ENCODE assay signal across 13 cellular contexts in genomic region chr19:5963855-5964254, GRCh38. TPM values are rescaled to one million over a fixed set of nuclear protein-coding genes. Genes with fewer than 3 reads are reported as not detected.
DNase-seq lines count a peak whose midpoint lies in the region; ATAC-seq and TF ChIP-seq lines count a peak whose summit lies in the region.
"Had no signal": no experiment of that assay in that cellular context is flagged by ENCODE, and none has a peak within 500 bp of the region (broad histone marks: within the 10 kb centered on the region; RNA-seq: fewer than 3 reads in every experiment).

No MANE protein-coding gene starts in this region.

- POLR2A ChIA-PET in WTC11 (lab: Charles Lee) = no interaction called here
- POLR2A ChIA-PET in HEK293T (lab: Yijun Ruan, JAX) = no interaction called here

- peak overlapping the region; percentile 63 for H3K27ac Mint-ChIP-seq in activated CD8-positive, alpha-beta memory T cell treated with anti-CD3 and anti-CD28 coated beads, Interleukin-2, amount 10 ng/mL, durations not matched to agents 7 days and 5 days
- H3K27ac Mint-ChIP-seq in WTC11 = peak overlapping the region; percentile 41; the same call in 1 of the 2 replicates
- H3K27ac Mint-ChIP-seq in stimulated activated effector memory CD8-positive, alpha-beta T cell treated with anti-CD3 and anti-CD28 coated beads, Interleukin-12 subunit alpha, Interleukin-12 subunit beta, amount 100 ng/mL, for 72 hours = peak overlapping the region; percentile 90

- no peak overlapping the region for H3K4me3 ChIP-seq in esophagus muscularis mucosa
- H3K4me3 ChIP-seq: neural progenitor cell had no signal

- H3K9me3 ChIP-seq in esophagus muscularis mucosa = no peaks in the 10 kb centered on the region

- ATAC-seq in activated CD8-positive, alpha-beta memory T cell treated with anti-CD3 and anti-CD28 coated beads, Interleukin-2, amount 10 ng/mL, durations not matched to agents 7 days and 5 days = no peak
- no peak for ATAC-seq in WTC11
- no peak for ATAC-seq in stimulated activated effector memory CD8-positive, alpha-beta T cell treated with anti-CD3 and anti-CD28 coated beads, Interleukin-12 subunit alpha, Interleukin-12 subunit beta, amount 100 ng/mL, for 72 hours
- ATAC-seq in HG03442 (IDR thresholded peaks at IDR 0.05; ENCODE audit: unreplicated experiment) = no peak
- ATAC-seq: Panc1 had no signal

- TF ChIP-seq CTCF in WTC11 (IDR thresholded peaks at IDR 0.05) (no peak), esophagus muscularis mucosa (IDR thresholded peaks at IDR 0.05) (no peak)

- no peaks in the 10 kb centered on the region for H3K27me3 Mint-ChIP-seq in activated CD8-positive, alpha-beta memory T cell treated with anti-CD3 and anti-CD28 coated beads, Interleukin-2, amount 10 ng/mL, durations not matched to agents 7 days and 5 days
- no peaks in the 10 kb centered on the region for H3K27me3 Mint-ChIP-seq in WTC11 (ENCODE audit: low read depth)

- no peaks in the 10 kb centered on the region for H3K27me3 ChIP-seq in esophagus muscularis mucosa
- H3K27me3 ChIP-seq: neural progenitor cell had no signal

- no peak overlapping the region for H3K4me3 Mint-ChIP-seq in activated CD8-positive, alpha-beta memory T cell treated with anti-CD3 and anti-CD28 coated beads, Interleukin-2, amount 10 ng/mL, durations not matched to agents 7 days and 5 days
- no peak overlapping the region for H3K4me3 Mint-ChIP-seq in WTC11
- H3K4me3 Mint-ChIP-seq in stimulated activated effector memory CD8-positive, alpha-beta T cell treated with anti-CD3 and anti-CD28 coated beads, Interleukin-12 subunit alpha, Interleukin-12 subunit beta, amount 100 ng/mL, for 72 hours = no peak overlapping the region
- H3K4me3 Mint-ChIP-seq: neural progenitor cell had no signal

- peaks cover 96 to 100% (median 99%) of the 10 kb centered on the region in 4 donors for H3K4me1 ChIP-seq in esophagus muscularis mucosa

- peak overlapping the region; percentile 79 to 85 (median 84) for H3K27ac ChIP-seq in esophagus muscularis mucosa (replicated peaks in 1 of 4)
- H3K27ac ChIP-seq: neural progenitor cell had no signal

- WGBS in esophagus muscularis mucosa = 86% methylated on average over 5 of the region's 7 CpGs

- H3K36me3 Mint-ChIP-seq in activated CD8-positive, alpha-beta memory T cell treated with anti-CD3 and anti-CD28 coated beads, Interleukin-2, amount 10 ng/mL, durations not matched to agents 7 days and 5 days = peaks cover 2% of the 10 kb centered on the region
- no peaks in the 10 kb centered on the region for H3K36me3 Mint-ChIP-seq in WTC11
- peaks cover 34% of the 10 kb centered on the region for H3K36me3 Mint-ChIP-seq in stimulated activated effector memory CD8-positive, alpha-beta T cell treated with anti-CD3 and anti-CD28 coated beads, Interleukin-12 subunit alpha, Interleukin-12 subunit beta, amount 100 ng/mL, for 72 hours
- H3K36me3 Mint-ChIP-seq: neural progenitor cell had no signal

- intact Hi-C loops in esophagus muscularis mucosa (cut with DNase I) = no loop called here

- H3K9me3 Mint-ChIP-seq in activated CD8-positive, alpha-beta memory T cell treated with anti-CD3 and anti-CD28 coated beads, Interleukin-2, amount 10 ng/mL, durations not matched to agents 7 days and 5 days (ENCODE audit: low read depth) = no peaks in the 10 kb centered on the region
- H3K9me3 Mint-ChIP-seq in WTC11 = no peaks in the 10 kb centered on the region
- H3K9me3 Mint-ChIP-seq in stimulated activated effector memory CD8-positive, alpha-beta T cell treated with anti-CD3 and anti-CD28 coated beads, Interleukin-12 subunit alpha, Interleukin-12 subunit beta, amount 100 ng/mL, for 72 hours = no peaks in the 10 kb centered on the region
- H3K9me3 Mint-ChIP-seq: neural progenitor cell had no signal

- no peak for TF ChIP-seq EP300 in esophagus muscularis mucosa (IDR thresholded peaks at IDR 0.05)

- peaks cover 82% of the 10 kb centered on the region for H3K4me1 Mint-ChIP-seq in activated CD8-positive, alpha-beta memory T cell treated with anti-CD3 and anti-CD28 coated beads, Interleukin-2, amount 10 ng/mL, durations not matched to agents 7 days and 5 days
- peaks cover 73% of the 10 kb centered on the region for H3K4me1 Mint-ChIP-seq in WTC11
- peaks cover 95% of the 10 kb centered on the region for H3K4me1 Mint-ChIP-seq in stimulated activated effector memory CD8-positive, alpha-beta T cell treated with anti-CD3 and anti-CD28 coated beads, Interleukin-12 subunit alpha, Interleukin-12 subunit beta, amount 100 ng/mL, for 72 hours

- CTCF ChIA-PET in activated CD8-positive, alpha-beta memory T cell treated with anti-CD3 and anti-CD28 coated beads, Interleukin-2, amount 10 ng/mL, durations not matched to agents 7 days and 5 days (lab: Charles Lee) = interaction anchor here (1.2 kb wide), 1 partner anchor 160 kb away, joined by 3 read pairs; no protein-coding TSS in a partner anchor
- CTCF ChIA-PET in WTC11 (lab: Charles Lee) (no interaction called here), HEK293T (lab: Yijun Ruan, JAX) (no interaction called here)

- no peaks in the 10 kb centered on the region for H3K36me3 ChIP-seq in esophagus muscularis mucosa
- H3K36me3 ChIP-seq: neural progenitor cell had no signal

- DNase-seq in activated CD8-positive, alpha-beta memory T cell treated with anti-CD3 and anti-CD28 coated beads, Interleukin-2, amount 10 ng/mL, durations not matched to agents 7 days and 5 days = no peak
- no peak for DNase-seq in activated CD8-positive, alpha-beta memory T cell treated with anti-CD3 and anti-CD28 coated beads, Interleukin-2, amount 50 U/mL, for 4 hours
- no peak for DNase-seq in WTC11 (ENCODE audit: low spot score)
- no peak for DNase-seq in esophagus muscularis mucosa (ENCODE audit: extremely low spot score)
- DNase-seq in stimulated activated effector memory CD8-positive, alpha-beta T cell treated with anti-CD3 and anti-CD28 coated beads, Interleukin-12 subunit alpha, Interleukin-12 subunit beta, amount 100 ng/mL, for 72 hours (ENCODE audit: low spot score in 2 of 2) = no peak
- no peak for DNase-seq in HEK293T (ENCODE audit: extremely low spot score)
- no peak for DNase-seq in mucosa of gallbladder (ENCODE audit: low spot score)
- DNase-seq: NCI-H446 treated with DMSO at 0.1 percent for 48 hours, small intestine, T-helper 9 cell had no signal

- no peak for TF ChIP-seq POLR2A in esophagus muscularis mucosa (IDR thresholded peaks at IDR 0.05; ENCODE audit: low read depth)

TF ChIP-seq in WTC11, 78 proteins besides CTCF, POLR2A, EP300 and RAD21:
- no peak for TF ChIP-seq FOXP1 (CRISPR knock-in tag; IDR thresholded peaks at IDR 0.05; ENCODE audit: borderline replicate concordance)
- TF ChIP-seq GABPB1 (CRISPR knock-in tag; IDR thresholded peaks at IDR 0.05) = no peak
- TF ChIP-seq ATF6 (CRISPR knock-in tag; IDR thresholded peaks at IDR 0.05) = no peak
- no peak for TF ChIP-seq ZNF317 (CRISPR knock-in tag; IDR thresholded peaks at IDR 0.05; ENCODE audit: borderline replicate concordance, low read depth)

TF ChIP-seq in HEK293T, 16 proteins besides CTCF, POLR2A, EP300 and RAD21:
- TF ChIP-seq SP1 (IDR thresholded peaks at IDR 0.05) (no peak), ARNT (IDR thresholded peaks at IDR 0.05) (no peak), TARDBP (IDR thresholded peaks at IDR 0.05) (no peak), L3MBTL2 (conservative IDR thresholded peaks at IDR 0.05) (no peak), HDGF (IDR thresholded peaks at IDR 0.05; ENCODE audit: borderline replicate concordance) (no peak), FOXK2 (IDR thresholded peaks at IDR 0.05) (no peak), FOXA1 (IDR thresholded peaks at IDR 0.05) (no peak), LEF1 (IDR thresholded peaks at IDR 0.05; ENCODE audit: borderline replicate concordance) (no peak), CTBP1 (IDR thresholded peaks at IDR 0.05; ENCODE audit: borderline replicate concordance) (no peak), FOXM1 (IDR thresholded peaks at IDR 0.05; ENCODE audit: borderline replicate concordance) (no peak), NFRKB (IDR thresholded peaks at IDR 0.05) (no peak), SUZ12 (IDR thresholded peaks at IDR 0.05) (no peak), ZNF384 (IDR thresholded peaks at IDR 0.05) (no peak), BHLHE40 (IDR thresholded peaks at IDR 0.05; ENCODE audit: borderline replicate concordance) (no peak), ELF4 (IDR thresholded peaks at IDR 0.05) (no peak)
- TF ChIP-seq, protein P1, sequence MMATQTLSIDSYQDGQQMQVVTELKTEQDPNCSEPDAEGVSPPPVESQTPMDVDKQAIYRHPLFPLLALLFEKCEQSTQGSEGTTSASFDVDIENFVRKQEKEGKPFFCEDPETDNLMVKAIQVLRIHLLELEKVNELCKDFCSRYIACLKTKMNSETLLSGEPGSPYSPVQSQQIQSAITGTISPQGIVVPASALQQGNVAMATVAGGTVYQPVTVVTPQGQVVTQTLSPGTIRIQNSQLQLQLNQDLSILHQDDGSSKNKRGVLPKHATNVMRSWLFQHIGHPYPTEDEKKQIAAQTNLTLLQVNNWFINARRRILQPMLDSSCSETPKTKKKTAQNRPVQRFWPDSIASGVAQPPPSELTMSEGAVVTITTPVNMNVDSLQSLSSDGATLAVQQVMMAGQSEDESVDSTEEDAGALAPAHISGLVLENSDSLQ (IDR thresholded peaks at IDR 0.05) = no peak

RNA-seq across cellular contexts. Expression of gene RANBP3, which starts 14.1 kb away (rescaled TPM):
- 100 to 1,000 TPM in 1 of 2 experiments, 10 to 100 TPM in 1; 97.8 to 108 TPM for total RNA-seq in activated CD8-positive, alpha-beta memory T cell treated with anti-CD3 and anti-CD28 coated beads, Interleukin-2, amount 10 ng/mL, durations not matched to agents 7 days and 5 days
- total RNA-seq in WTC11 (2021) = 74.5 to 76.3 TPM (median 75.6 TPM) in 3 replicates
- total RNA-seq in esophagus muscularis mucosa = 100 to 1,000 TPM in 2 of 4 donors, 10 to 100 TPM in 2; 92.2 to 127 (median 102) TPM
- total RNA-seq in mucosa of gallbladder = 75.5 TPM

RNA-seq across cellular contexts. Expression of gene CAPS, which starts 49.8 kb away (rescaled TPM):
- 10 to 100 TPM in 1 of 2 experiments, 1 to 10 TPM in 1; 7.3 to 11.7 TPM for total RNA-seq in activated CD8-positive, alpha-beta memory T cell treated with anti-CD3 and anti-CD28 coated beads, Interleukin-2, amount 10 ng/mL, durations not matched to agents 7 days and 5 days
- total RNA-seq in WTC11 (2021) (4.6 to 5.8 TPM (median 5.3 TPM) in 3 replicates), esophagus muscularis mucosa (10 to 100 TPM in 3 of 4 donors, 1 to 10 TPM in 1; 5.5 to 16.1 (median 15.2) TPM), mucosa of gallbladder (82.5 TPM)

RNA-seq across cellular contexts. Expression of gene VMAC, which starts 59.2 kb away (rescaled TPM):
- 1 to 10 TPM; 5.1 to 7.0 TPM for total RNA-seq in activated CD8-positive, alpha-beta memory T cell treated with anti-CD3 and anti-CD28 coated beads, Interleukin-2, amount 10 ng/mL, durations not matched to agents 7 days and 5 days
- 2.5 to 3.3 TPM (median 3.3 TPM) in 3 replicates for total RNA-seq in WTC11 (2021)
- 10 to 100 TPM in 1 of 4 donors, 1 to 10 TPM in 3; 5.0 to 12.5 (median 7.6) TPM for total RNA-seq in esophagus muscularis mucosa
- 12.7 TPM for total RNA-seq in mucosa of gallbladder
